10 cellular contexts compared by ENCODE assay signal in the genomic region with DNA sequence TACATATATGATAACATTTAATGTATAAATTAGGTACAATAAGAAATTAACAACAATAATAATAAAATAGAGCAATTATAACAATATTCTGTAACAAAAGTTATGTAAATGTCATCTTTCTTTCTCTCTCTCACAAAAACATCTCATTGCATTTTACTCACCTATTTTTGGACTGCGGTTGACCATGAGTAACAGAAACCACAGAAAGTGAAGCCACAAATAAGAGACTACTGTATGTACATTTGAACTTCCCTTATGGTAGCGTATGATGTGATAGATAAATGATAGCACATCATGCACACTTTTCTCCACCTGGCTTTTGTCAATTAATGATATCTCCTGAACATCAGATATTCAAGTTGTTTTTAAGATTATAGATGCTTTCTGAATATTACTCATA.
DNase-seq lines count a peak whose midpoint lies in the region; ATAC-seq and TF ChIP-seq lines count a peak whose summit lies in the region.
"Had no signal": no experiment of that assay in that cellular context is flagged by ENCODE, and none has a peak within 500 bp of the region (broad histone marks: within the 10 kb centered on the region; RNA-seq: fewer than 3 reads in every experiment).

No MANE protein-coding gene starts in this region.

- H3K9me3 ChIP-seq in smooth muscle cell (replicated peaks; ENCODE audit: low read depth) (no peaks in the 10 kb centered on the region), ascending aorta (no peaks in the 10 kb centered on the region)

- H3K9me3 Mint-ChIP-seq in activated naive CD4-positive, alpha-beta T cell treated with anti-CD3 and anti-CD28 coated beads, Interleukin-2, amount 10 ng/mL, durations not matched to agents 7 days and 5 days = no peaks in the 10 kb centered on the region
- H3K9me3 Mint-ChIP-seq: CD14-positive monocyte had no signal

- intact Hi-C loops in ascending aorta (cut with DNase I) = no loop called here

- no peak for TF ChIP-seq CTCF in smooth muscle cell (IDR thresholded peaks at IDR 0.05; ENCODE audit: borderline replicate concordance, insufficient read depth, poor library complexity, severe bottlenecking)
- no peak for TF ChIP-seq CTCF in ascending aorta (IDR thresholded peaks at IDR 0.05)

- H3K36me3 ChIP-seq in smooth muscle cell (ENCODE audit: low read depth) = no peaks in the 10 kb centered on the region
- no peaks in the 10 kb centered on the region for H3K36me3 ChIP-seq in ascending aorta

- no peaks in the 10 kb centered on the region for H3K79me2 ChIP-seq in smooth muscle cell (ENCODE audit: low read depth)

- H3K4me3 Mint-ChIP-seq in activated naive CD4-positive, alpha-beta T cell treated with anti-CD3 and anti-CD28 coated beads, Interleukin-2, amount 10 ng/mL, durations not matched to agents 7 days and 5 days = no peak overlapping the region

- no peak overlapping the region for H3K27ac ChIP-seq in smooth muscle cell (ENCODE audit: low read depth)
- no peak overlapping the region for H3K27ac ChIP-seq in ascending aorta

- no peaks in the 10 kb centered on the region for H3F3A ChIP-seq in smooth muscle cell (ENCODE audit: low read depth)

- 83% methylated on average over 2 of the region's 2 CpGs for WGBS in smooth muscle cell (ENCODE audit: low lambda C conversion rate)

- no peak overlapping the region for H2AFZ ChIP-seq in smooth muscle cell (ENCODE audit: low read depth)

- DNase-seq in activated naive CD4-positive, alpha-beta T cell treated with anti-CD3 and anti-CD28 coated beads, Interleukin-2, amount 10 ng/mL, durations not matched to agents 7 days and 5 days = peak; percentile 35
- no peak for DNase-seq in activated naive CD4-positive, alpha-beta T cell treated with Interleukin-2 at 50 U/mL for 16 hours
- peak; percentile 63 to 94 for DNase-seq in NOMO-1 (lab: John Stamatoyannopoulos, UW; ENCODE audit: unreplicated experiment in 2 of 2)
- no peak for DNase-seq in stimulated activated naive CD8-positive, alpha-beta T cell treated with anti-CD3 and anti-CD28 coated beads, Interleukin-15, Interleukin-2, amounts not matched to agents 100 U/mL and 50 U/mL, for 24 hours
- DNase-seq in smooth muscle cell (lab: John Stamatoyannopoulos, UW; ENCODE audit: unreplicated experiment) = no peak
- no peak for DNase-seq in ascending aorta (ENCODE audit: low spot score in 2 of 2)
- DNase-seq in NCI-H2029 treated with DMSO at 0.1 percent for 48 hours (lab: John Stamatoyannopoulos, UW) = no peak
- DNase-seq: NCI-H146 had no signal

- peak; percentile 100 for ATAC-seq in HG02938 (IDR thresholded peaks at IDR 0.05; ENCODE audit: unreplicated experiment)
- peak; percentile 82 for ATAC-seq in stimulated activated naive CD8-positive, alpha-beta T cell treated with anti-CD3 and anti-CD28 coated beads, Interleukin-15, Interleukin-2, amounts not matched to agents 100 U/mL and 50 U/mL, for 24 hours

- H3K9ac ChIP-seq in smooth muscle cell (ENCODE audit: low read depth) = no peak overlapping the region

- CTCF ChIA-PET in activated naive CD4-positive, alpha-beta T cell treated with anti-CD3 and anti-CD28 coated beads, Interleukin-2, amount 10 ng/mL, durations not matched to agents 7 days and 5 days (lab: Charles Lee) = no interaction called here

- H3K4me2 ChIP-seq in smooth muscle cell = no peak overlapping the region

- H3K36me3 Mint-ChIP-seq in activated naive CD4-positive, alpha-beta T cell treated with anti-CD3 and anti-CD28 coated beads, Interleukin-2, amount 10 ng/mL, durations not matched to agents 7 days and 5 days = no peaks in the 10 kb centered on the region
- H3K36me3 Mint-ChIP-seq: CD14-positive monocyte had no signal

- peaks cover 10% of the 10 kb centered on the region for H3K4me1 Mint-ChIP-seq in activated naive CD4-positive, alpha-beta T cell treated with anti-CD3 and anti-CD28 coated beads, Interleukin-2, amount 10 ng/mL, durations not matched to agents 7 days and 5 days

- H3K4me3 ChIP-seq in smooth muscle cell = no peak overlapping the region
- no peak overlapping the region for H3K4me3 ChIP-seq in ascending aorta

- no peak overlapping the region for H3K27ac Mint-ChIP-seq in activated naive CD4-positive, alpha-beta T cell treated with anti-CD3 and anti-CD28 coated beads, Interleukin-2, amount 10 ng/mL, durations not matched to agents 7 days and 5 days

- no peaks in the 10 kb centered on the region for H3K4me1 ChIP-seq in smooth muscle cell (ENCODE audit: low read depth)
- no peaks in the 10 kb centered on the region for H3K4me1 ChIP-seq in ascending aorta

- no peaks in the 10 kb centered on the region for H3K27me3 ChIP-seq in smooth muscle cell (ENCODE audit: low read depth)
- no peaks in the 10 kb centered on the region for H3K27me3 ChIP-seq in ascending aorta

- H4K20me1 ChIP-seq in smooth muscle cell (ENCODE audit: low read depth) = no peaks in the 10 kb centered on the region

- peaks cover 13% of the 10 kb centered on the region for H3K27me3 Mint-ChIP-seq in activated naive CD4-positive, alpha-beta T cell treated with anti-CD3 and anti-CD28 coated beads, Interleukin-2, amount 10 ng/mL, durations not matched to agents 7 days and 5 days

Comparison
In these comparisons a context has a peak if more than half of its experiments do, and no peak if none do; other contexts are left out.
1. DNase-seq: peak in activated naive CD4-positive, alpha-beta T cell treated with anti-CD3 and anti-CD28 coated beads, Interleukin-2, amount 10 ng/mL, durations not matched to agents 7 days and 5 days (single experiment) and NOMO-1 (2 of 2); none in activated naive CD4-positive, alpha-beta T cell treated with Interleukin-2 at 50 U/mL for 16 hours (single experiment), stimulated activated naive CD8-positive, alpha-beta T cell treated with anti-CD3 and anti-CD28 coated beads, Interleukin-15, Interleukin-2, amounts not matched to agents 100 U/mL and 50 U/mL, for 24 hours (single experiment), smooth muscle cell (single experiment), ascending aorta (0 of 2) and NCI-H2029 treated with DMSO at 0.1 percent for 48 hours (single experiment).